In genomic region chr1:40691538-40692428, GRCh38 we compare ENCODE assay signal across 8 cellular contexts. TPM values are rescaled to one million over a fixed set of nuclear protein-coding genes. Genes with fewer than 3 reads are reported as not detected.
DNase-seq lines count a peak whose midpoint lies in the region; ATAC-seq and TF ChIP-seq lines count a peak whose summit lies in the region.

Gene NFYC (plus strand): TSS chr1:40691704. CDS start chr1:40738844, 47,140 bp downstream.

- WGBS in right cardiac atrium, result under 1% methylated on average over 84 of the region's 84 CpGs

- H3K27me3 Mint-ChIP-seq in T-helper 2 cell treated with Interferon-gamma antibody and Interleukin-4, amounts not matched to agents 5 μg/mL and 100 μg/mL, for 36 hours (ENCODE audit: low read depth), result no peaks in the 10 kb centered on the region

- H3K4me1 ChIP-seq in ascending aorta (peaks cover 0 to 16% of the 10 kb centered on the region in 2 donors), right cardiac atrium (ENCODE audit: control insufficient read depth, insufficient read depth, low read length) (no peaks in the 10 kb centered on the region), vagina (peaks cover 45% of the 10 kb centered on the region)

- H3K9me3 ChIP-seq in ascending aorta (no peaks in the 10 kb centered on the region), right cardiac atrium (ENCODE audit: control insufficient read depth, low read length) (no peaks in the 10 kb centered on the region), vagina (no peaks in the 10 kb centered on the region)

- TF ChIP-seq CTCF in ascending aorta (IDR thresholded peaks at IDR 0.05) (no peak), vagina (IDR thresholded peaks at IDR 0.05) (peak in 1 of 3 experiments; percentile 4)

- peaks cover 46% of the 10 kb centered on the region for H3K4me1 Mint-ChIP-seq in T-helper 2 cell treated with Interferon-gamma antibody and Interleukin-4, amounts not matched to agents 5 μg/mL and 100 μg/mL, for 36 hours (ENCODE audit: low read depth)

- peak; percentile 61 for ATAC-seq in GM18499 (IDR thresholded peaks at IDR 0.05; ENCODE audit: insufficient read depth, unreplicated experiment)
- peak; percentile 81 for ATAC-seq in HG02943 (IDR thresholded peaks at IDR 0.05; ENCODE audit: low read depth, unreplicated experiment)
- peak; percentile 96 to 97 for ATAC-seq in right cardiac atrium

- H3K4me3 Mint-ChIP-seq in T-helper 2 cell treated with Interferon-gamma antibody and Interleukin-4, amounts not matched to agents 5 μg/mL and 100 μg/mL, for 36 hours, result peak within 1 kb of the TSS; percentile 93

- no peaks in the 10 kb centered on the region for H3K9me3 Mint-ChIP-seq in T-helper 2 cell treated with Interferon-gamma antibody and Interleukin-4, amounts not matched to agents 5 μg/mL and 100 μg/mL, for 36 hours

- TF ChIP-seq POLR2A in vagina (IDR thresholded peaks at IDR 0.05), result peak; percentile 15 to 90

- peaks cover 0 to 5% of the 10 kb centered on the region in 2 donors for H3K36me3 ChIP-seq in ascending aorta
- no peaks in the 10 kb centered on the region for H3K36me3 ChIP-seq in vagina

- H3K4me3 ChIP-seq in ascending aorta (peak within 1 kb of the TSS; percentile 93 to 95), right cardiac atrium (ENCODE audit: low read length) (peak within 1 kb of the TSS; percentile 91), vagina (peak within 1 kb of the TSS; percentile 94 to 95)

- H3K36me3 Mint-ChIP-seq in T-helper 2 cell treated with Interferon-gamma antibody and Interleukin-4, amounts not matched to agents 5 μg/mL and 100 μg/mL, for 36 hours (ENCODE audit: low read depth), result peaks cover 29% of the 10 kb centered on the region

- H3K27me3 ChIP-seq in ascending aorta (no peaks in the 10 kb centered on the region), right cardiac atrium (ENCODE audit: control insufficient read depth, insufficient read depth) (no peaks in the 10 kb centered on the region), vagina (no peaks in the 10 kb centered on the region)

- peak within 1 kb of the TSS; percentile 99 to 100 for H3K27ac ChIP-seq in ascending aorta
- H3K27ac ChIP-seq in right cardiac atrium (ENCODE audit: low read length), result peak within 1 kb of the TSS; percentile 98
- peak within 1 kb of the TSS; percentile 99 for H3K27ac ChIP-seq in vagina

- intact Hi-C loops in ascending aorta (cut with DNase I) (loop anchor here (1.0 to 10.0 kb wide), 7 partner anchors 18 to 803 kb away; partner anchors contain the start of genes CITED4 and RIMS3), right cardiac atrium (cut with DNase I) (no loop called here), vagina (cut with DNase I) (no loop called here)

- peak within 1 kb of the TSS; percentile 96 for H3K27ac Mint-ChIP-seq in T-helper 2 cell treated with Interferon-gamma antibody and Interleukin-4, amounts not matched to agents 5 μg/mL and 100 μg/mL, for 36 hours

- DNase-seq in NCI-H1930 (lab: John Stamatoyannopoulos, UW) (peak; percentile 98 to 99), ascending aorta (ENCODE audit: low spot score in 2 of 2) (peak; percentile 94 to 99), right cardiac atrium (peak; percentile 97 to 98 (median 98)), putamen (ENCODE audit: low spot score) (peak; percentile 98), vagina (ENCODE audit: extremely low spot score in 2 of 2) (peak in 1 of 2 donors; percentile 98)
- DNase-seq in T-helper 2 cell treated with Interferon-gamma antibody and Interleukin-4, amounts not matched to agents 5 μg/mL and 100 μg/mL, for 36 hours (ENCODE audit: low spot score), result peak; percentile 96

RNA-seq across cellular contexts. Expression of gene NFYC, which starts in this region (rescaled TPM):
- 75.9 TPM for total RNA-seq in ascending aorta
- total RNA-seq in right cardiac atrium, result 10 to 100 TPM; 70.6 to 82.6 (median 78.9) TPM
- polyA plus RNA-seq in right cardiac atrium, result 63.6 TPM
- 61.6 TPM for total RNA-seq in vagina
